10 cellular contexts compared by ENCODE assay signal in the genomic region with DNA sequence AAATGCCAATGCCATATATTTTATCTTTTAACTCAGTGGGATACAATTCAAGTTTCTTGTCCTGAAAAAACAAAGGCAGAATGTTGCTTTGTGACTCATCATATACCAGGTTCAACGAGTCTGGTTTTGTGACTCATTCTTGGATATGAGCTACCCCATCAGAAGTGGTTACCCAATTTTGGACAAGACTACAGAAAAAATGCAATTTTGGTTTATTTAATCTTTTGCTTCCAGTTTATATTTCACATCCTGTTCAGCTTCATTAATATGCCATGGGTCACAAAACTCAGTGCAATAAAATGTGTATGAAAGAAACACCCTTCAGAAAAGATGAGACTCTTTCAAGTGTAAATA. TPM values are rescaled to one million over a fixed set of nuclear protein-coding genes. Genes with fewer than 3 reads are reported as not detected.
DNase-seq lines count a peak whose midpoint lies in the region; ATAC-seq and TF ChIP-seq lines count a peak whose summit lies in the region.
"Had no signal": no experiment of that assay in that cellular context is flagged by ENCODE, and none has a peak within 500 bp of the region (broad histone marks: within the 10 kb centered on the region; RNA-seq: fewer than 3 reads in every experiment).

No MANE protein-coding gene starts in this region.

- H2AFZ ChIP-seq in osteoblast (ENCODE audit: low read length): no peak overlapping the region

- H3K79me2 ChIP-seq in osteoblast (ENCODE audit: insufficient read depth, low read length): peaks cover 23% of the 10 kb centered on the region

- H3K4me3 ChIP-seq in choroid plexus epithelial cell (ENCODE audit: low read depth, low read length) (no peak overlapping the region), osteoblast (ENCODE audit: insufficient read depth, low read length) (no peak overlapping the region)

- no peak overlapping the region for H3K4me2 ChIP-seq in osteoblast (ENCODE audit: insufficient read depth, low read length)

- DNase-seq in DMS53 (lab: John Stamatoyannopoulos, UW) (peak; percentile 45), MV-4-11 (lab: John Stamatoyannopoulos, UW) (peak; percentile 80), choroid plexus epithelial cell (ENCODE audit: low read depth) (peak; percentile 96), osteoblast (ENCODE audit: insufficient read length, low spot score, missing footprints) (peak; percentile 63), ureter (ENCODE audit: low spot score) (no peak)
- DNase-seq in stimulated activated CD4-positive, alpha-beta T cell treated with anti-CD3 and anti-CD28 coated beads, Interleukin-15, amount 100 ng/mL, for 24 hours: no peak
- DNase-seq: foreskin melanocyte, naive B cell had no signal

- H3K36me3 ChIP-seq in osteoblast (ENCODE audit: insufficient read depth, low read length): peaks cover 92% of the 10 kb centered on the region

- peaks cover 47% of the 10 kb centered on the region for H4K20me1 ChIP-seq in osteoblast (ENCODE audit: insufficient read depth, low read length)

- H3K27me3 ChIP-seq in osteoblast (ENCODE audit: insufficient read depth, low read length): no peaks in the 10 kb centered on the region

- ATAC-seq in HG02763 (IDR thresholded peaks at IDR 0.05; ENCODE audit: unreplicated experiment): no peak
- no peak for ATAC-seq in HG02973 (IDR thresholded peaks at IDR 0.05; ENCODE audit: unreplicated experiment)

- TF ChIP-seq CTCF in choroid plexus epithelial cell (conservative IDR thresholded peaks at IDR 0.05; ENCODE audit: low read depth, low read length) (no peak), osteoblast (IDR thresholded peaks at IDR 0.05; ENCODE audit: extremely low read depth, low read depth, low read length) (no peak)

- peak overlapping the region; percentile 29 for H3K27ac ChIP-seq in osteoblast (ENCODE audit: low read depth, low read length)

- H3K4me1 ChIP-seq in osteoblast (ENCODE audit: insufficient read depth, low read length): peaks cover 87% of the 10 kb centered on the region

- no peaks in the 10 kb centered on the region for H3K9me3 ChIP-seq in osteoblast (ENCODE audit: low read depth, low read length)

RNA-seq across cellular contexts. Expression of a gene that starts 25.0 kb away (rescaled TPM):
- total RNA-seq in osteoblast: 18,025 and 18,800 TPM in 2 replicates
- total RNA-seq in ureter: 125 TPM

Comparison
In these comparisons a context has a peak if more than half of its experiments do, and no peak if none do; other contexts are left out.
1. DNase-seq: peak in DMS53 (single experiment), MV-4-11 (single experiment), choroid plexus epithelial cell (single experiment) and osteoblast (single experiment); none in stimulated activated CD4-positive, alpha-beta T cell treated with anti-CD3 and anti-CD28 coated beads, Interleukin-15, amount 100 ng/mL, for 24 hours (single experiment) and ureter (single experiment).
2. RNA of a gene that starts 25.0 kb away (total RNA-seq): 18,025 to 18,800 TPM in osteoblast; 125 TPM in ureter (single experiment); every median in the first group is over 100 times any median in the second.